ENCODE assay signal across 2 cellular contexts in genomic region chr9:69122391-69123141, GRCh38.
TF ChIP-seq lines count a peak whose summit lies in the region.

No MANE protein-coding gene starts in this region.

TF ChIP-seq in GM12878, 131 proteins besides CTCF, POLR2A, EP300 and RAD21 (continued from another document):
- TF ChIP-seq TARDBP (IDR thresholded peaks at IDR 0.05; ENCODE audit: borderline replicate concordance), result no peak
- no peak for TF ChIP-seq NFYA (IDR thresholded peaks at IDR 0.05; ENCODE audit: borderline replicate concordance, low read depth, low read length)
- no peak for TF ChIP-seq ATF2 (IDR thresholded peaks at IDR 0.05; ENCODE audit: low read length)
- no peak for TF ChIP-seq ASH2L (IDR thresholded peaks at IDR 0.05; ENCODE audit: borderline replicate concordance, low read depth)
- no peak for TF ChIP-seq PML (IDR thresholded peaks at IDR 0.05; ENCODE audit: low read length)
- TF ChIP-seq EZH2 (IDR thresholded peaks at IDR 0.05; ENCODE audit: borderline replicate concordance, control insufficient read depth, low read depth, low read length), result no peak
- TF ChIP-seq MYC (IDR thresholded peaks at IDR 0.05; ENCODE audit: insufficient read depth, insufficient read length, insufficient replicate concordance, low read length, severe bottlenecking), result no peak
- TF ChIP-seq JUNB (IDR thresholded peaks at IDR 0.05), result no peak
- TF ChIP-seq PAX5 (IDR thresholded peaks at IDR 0.05; ENCODE audit: borderline replicate concordance, low read depth, low read length), result no peak
- TF ChIP-seq ATF3 (IDR thresholded peaks at IDR 0.05; ENCODE audit: borderline replicate concordance, extremely low read depth, low read depth, low read length), result no peak
- no peak for TF ChIP-seq TBL1XR1 (IDR thresholded peaks at IDR 0.05; ENCODE audit: low read depth, low read length)
- no peak for TF ChIP-seq EGR1 (IDR thresholded peaks at IDR 0.05; ENCODE audit: borderline replicate concordance in 1 of 2, low read depth in 2 of 2, low read length in 2 of 2)
- TF ChIP-seq ZBTB11 (CRISPR knock-in tag; IDR thresholded peaks at IDR 0.05), result no peak
- no peak for TF ChIP-seq RELB (IDR thresholded peaks at IDR 0.05; ENCODE audit: low read depth)
- TF ChIP-seq NR2C1 (IDR thresholded peaks at IDR 0.05), result no peak

TF ChIP-seq in HEK293T, 16 proteins besides CTCF, POLR2A, EP300 and RAD21 (continued from another document):
- TF ChIP-seq PKNOX1 (IDR thresholded peaks at IDR 0.05), result no peak
- no peak for TF ChIP-seq HDGF (IDR thresholded peaks at IDR 0.05; ENCODE audit: borderline replicate concordance)
- no peak for TF ChIP-seq FOXM1 (IDR thresholded peaks at IDR 0.05; ENCODE audit: borderline replicate concordance)
- TF ChIP-seq SUZ12 (IDR thresholded peaks at IDR 0.05), result no peak
- no peak for TF ChIP-seq L3MBTL2 (conservative IDR thresholded peaks at IDR 0.05)
- no peak for TF ChIP-seq FOXA1 (IDR thresholded peaks at IDR 0.05)
- TF ChIP-seq CTBP1 (IDR thresholded peaks at IDR 0.05; ENCODE audit: borderline replicate concordance), result no peak
